In the genomic region with DNA sequence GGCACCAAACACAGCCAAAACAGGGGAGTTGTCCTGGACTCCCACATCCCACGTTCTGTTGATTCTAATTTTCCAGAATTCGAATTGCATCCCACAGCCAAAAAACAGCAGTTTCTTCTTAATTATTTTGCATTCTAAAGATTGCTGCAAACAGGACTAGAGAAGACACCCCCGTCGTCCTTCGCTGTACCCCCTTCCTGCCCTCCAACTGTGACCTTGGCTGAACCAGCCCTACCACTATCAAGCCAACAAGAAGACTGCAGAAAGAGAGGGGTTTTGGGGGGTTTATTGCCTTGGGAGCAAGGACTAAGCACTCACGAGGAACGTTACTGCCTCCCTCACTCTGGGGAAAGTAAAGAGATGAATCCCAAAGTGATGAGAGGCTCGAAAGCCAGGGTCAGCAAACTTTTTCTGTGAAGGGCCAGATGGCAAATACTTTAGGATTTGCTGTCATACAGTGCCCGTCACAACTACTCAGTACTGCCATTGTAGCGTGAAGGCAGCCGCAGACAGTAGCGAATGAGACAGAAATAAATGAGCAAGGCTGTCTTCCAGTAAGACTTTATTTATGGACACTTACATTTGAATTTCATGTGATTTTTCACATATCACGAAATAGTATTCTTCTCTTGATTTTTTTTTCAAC, we compare ENCODE assay signal across 14 cellular contexts. TPM values are rescaled to one million over a fixed set of nuclear protein-coding genes. Genes with fewer than 3 reads are reported as not detected.
DNase-seq lines count a peak whose midpoint lies in the region; ATAC-seq and TF ChIP-seq lines count a peak whose summit lies in the region.
"Had no signal": no experiment of that assay in that cellular context is flagged by ENCODE, and none has a peak within 500 bp of the region (broad histone marks: within the 10 kb centered on the region; RNA-seq: fewer than 3 reads in every experiment).

No MANE protein-coding gene starts in this region.

- H3K4me3 ChIP-seq in dorsolateral prefrontal cortex: peak overlapping the region in 1 of 59 donors; percentile 13
- H3K4me3 ChIP-seq in mesodermal cell (ENCODE audit: extremely low read depth, insufficient read depth, low read length, poor library complexity, severe bottlenecking): no peak overlapping the region
- H3K4me3 ChIP-seq in stomach smooth muscle (ENCODE audit: low read length in 2 of 2): peak overlapping the region in 1 of 2 donors; percentile 35
- H3K4me3 ChIP-seq: BLaER1 had no signal

- H3K9me3 Mint-ChIP-seq in HFFc6: no peaks in the 10 kb centered on the region
- H3K9me3 Mint-ChIP-seq: activated T-helper 2 cell treated with anti-CD3 and anti-CD28 coated beads, Interferon-gamma antibody, Interleukin-2, Interleukin-4, amounts not matched to agents 10 μg/mL and 5 μg/mL and 100 μg/mL, durations not matched to agents 14 hours and 24 hours and 36 hours; immature natural killer cell; T-helper 2 cell treated with Interferon-gamma antibody and Interleukin-4, amounts not matched to agents 5 μg/mL and 100 μg/mL, for 36 hours had no signal

- TF ChIP-seq CTCF in HFFc6 (IDR thresholded peaks at IDR 0.05): no peak
- TF ChIP-seq CTCF in dorsolateral prefrontal cortex (IDR thresholded peaks at IDR 0.05 in 54 of 56, conservative IDR thresholded peaks at IDR 0.05 in 2 of 56; ENCODE audit: low read depth in 1 of 56, partially characterized antibody in 56 of 56): no peak

- intact Hi-C loops in dorsolateral prefrontal cortex (cut with DNase I): loop anchor here in 1 of 2 donors (5.0 kb wide), 3 partner anchors 52 to 208 kb away; no protein-coding TSS in a partner anchor

- no peak for DNase-seq in HFFc6
- no peak for DNase-seq in dorsolateral prefrontal cortex
- DNase-seq in iPS-NIHi11 (ENCODE audit: low spot score): no peak
- no peak for DNase-seq in MV-4-11 (lab: John Stamatoyannopoulos, UW)
- no peak for DNase-seq in CD1c-positive myeloid dendritic cell (ENCODE audit: extremely low spot score)
- DNase-seq: activated CD4-positive, alpha-beta T cell treated with anti-CD3 and anti-CD28 coated beads, Interleukin-2, amount 50 U/mL, for 48 hours; central memory CD4-positive, alpha-beta T cell; immature natural killer cell had no signal

- H3K27me3 ChIP-seq in dorsolateral prefrontal cortex (no peaks in the 10 kb centered on the region), stomach smooth muscle (ENCODE audit: control insufficient read depth in 1 of 2, insufficient read depth in 2 of 2, low read length in 2 of 2) (no peaks in the 10 kb centered on the region)
- H3K27me3 ChIP-seq: BLaER1 had no signal

- H3K4me1 ChIP-seq in mesodermal cell (ENCODE audit: control insufficient read depth, insufficient read depth, low read length, poor library complexity, severe bottlenecking): peaks cover 32% of the 10 kb centered on the region
- H3K4me1 ChIP-seq in stomach smooth muscle (ENCODE audit: control insufficient read depth, insufficient read depth, low read length): peaks cover 32% of the 10 kb centered on the region

- H3K4me1 Mint-ChIP-seq in HFFc6 (ENCODE audit: low read depth): peaks cover 76% of the 10 kb centered on the region

- no peak for ATAC-seq in GM21825 (IDR thresholded peaks at IDR 0.05; ENCODE audit: unreplicated experiment)

- H3K27ac ChIP-seq in dorsolateral prefrontal cortex (peak overlapping the region in 44 of 59 donors; percentile 0 to 87 (median 61)), mesodermal cell (ENCODE audit: low read depth, low read length, severe bottlenecking) (peak overlapping the region; percentile 85), stomach smooth muscle (ENCODE audit: low read length) (peak overlapping the region; percentile 53)
- H3K27ac ChIP-seq: BLaER1 had no signal

- peak overlapping the region in 1 of 2 donors; percentile 21 for H3K9ac ChIP-seq in stomach smooth muscle (ENCODE audit: low read length in 2 of 2)
- H3K9ac ChIP-seq: BLaER1 had no signal

- peak overlapping the region; percentile 78 for H3K4me3 Mint-ChIP-seq in HFFc6
- H3K4me3 Mint-ChIP-seq: immature natural killer cell; T-helper 2 cell treated with Interferon-gamma antibody and Interleukin-4, amounts not matched to agents 5 μg/mL and 100 μg/mL, for 36 hours had no signal

- peak overlapping the region; percentile 85 for H3K27ac Mint-ChIP-seq in HFFc6
- H3K27ac Mint-ChIP-seq: activated T-helper 2 cell treated with anti-CD3 and anti-CD28 coated beads, Interferon-gamma antibody, Interleukin-2, Interleukin-4, amounts not matched to agents 10 μg/mL and 5 μg/mL and 100 μg/mL, durations not matched to agents 14 hours and 24 hours and 36 hours; T-helper 2 cell treated with Interferon-gamma antibody and Interleukin-4, amounts not matched to agents 5 μg/mL and 100 μg/mL, for 36 hours had no signal

- no peaks in the 10 kb centered on the region for H3K9me3 ChIP-seq in mesodermal cell (ENCODE audit: control insufficient read depth, low read length)
- H3K9me3 ChIP-seq in stomach smooth muscle (ENCODE audit: control insufficient read depth in 2 of 2, low read length in 2 of 2): no peaks in the 10 kb centered on the region
- H3K9me3 ChIP-seq: BLaER1 had no signal

- no peaks in the 10 kb centered on the region for H3K36me3 ChIP-seq in mesodermal cell (ENCODE audit: control insufficient read depth, insufficient read depth, low read length)
- H3K36me3 ChIP-seq in stomach smooth muscle (ENCODE audit: control insufficient read depth in 2 of 2, insufficient read depth in 2 of 2, low read length in 2 of 2): no peaks in the 10 kb centered on the region

- no peaks in the 10 kb centered on the region for H3K27me3 Mint-ChIP-seq in HFFc6 (ENCODE audit: insufficient read depth)

- WGBS in mesodermal cell (ENCODE audit: insufficient coverage in 2 of 2), 2 experiments: 91 to 94% methylated on average over 7 to 8 of the region's 13 CpGs

- H3K36me3 Mint-ChIP-seq in HFFc6 (ENCODE audit: low read depth): no peaks in the 10 kb centered on the region

RNA-seq across cellular contexts. Expression of gene KATNAL1, which starts 32.5 kb away (rescaled TPM):
- total RNA-seq in HFFc6 (2021; fragmentation: NEBNext Ultra II Directional; extraction: Animal tissue kit (Norgen Biotek cat#: 25700)): 10 to 100 TPM; 48.2 to 71.4 (median 61.2) TPM
- total RNA-seq in dorsolateral prefrontal cortex: 100 to 1,000 TPM in 1 of 120 experiments, 10 to 100 TPM in 119; 47.5 to 100 (median 64.8) TPM
- 13.7 TPM for polyA plus RNA-seq in mesodermal cell (2013, experiment 1 of 2)
- polyA plus RNA-seq in mesodermal cell (2013, experiment 2 of 2): 12.5 TPM
